Comparison of ENCODE assay signal across 22 cellular contexts in the genomic region with DNA sequence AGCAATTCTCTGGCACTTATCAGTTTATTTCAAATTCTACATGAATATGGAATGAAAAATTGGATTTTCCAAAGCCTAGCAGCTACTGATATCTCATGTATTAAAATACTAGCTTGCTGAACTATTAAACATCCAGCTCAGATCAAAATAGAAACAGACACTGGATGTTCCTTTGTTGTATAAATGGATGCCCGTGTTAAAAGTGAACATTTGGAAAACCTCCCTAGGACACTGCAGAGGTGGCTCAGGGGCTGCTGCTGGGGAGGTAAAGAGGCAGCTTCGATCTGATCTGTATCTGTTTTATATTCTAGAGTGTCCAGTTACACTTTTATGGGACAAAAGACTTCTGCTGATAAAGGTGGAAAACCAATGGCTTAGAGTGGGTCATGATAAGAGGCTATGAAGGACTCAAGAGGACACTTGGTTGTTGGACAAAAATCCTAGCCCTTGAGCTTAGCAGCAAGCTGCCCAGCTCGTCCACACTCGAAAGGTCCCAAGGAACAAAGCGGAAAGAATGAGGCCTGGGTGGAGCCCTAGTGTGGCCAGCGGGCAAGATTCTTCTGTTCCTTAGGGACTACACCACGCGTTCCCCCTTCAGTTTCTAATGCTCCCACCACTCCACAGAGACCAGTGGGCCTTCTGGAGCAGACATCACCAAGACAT. TPM values are rescaled to one million over a fixed set of nuclear protein-coding genes. Genes with fewer than 3 reads are reported as not detected.
DNase-seq lines count a peak whose midpoint lies in the region; ATAC-seq and TF ChIP-seq lines count a peak whose summit lies in the region.
"Had no signal": no experiment of that assay in that cellular context is flagged by ENCODE, and none has a peak within 500 bp of the region (broad histone marks: within the 10 kb centered on the region; RNA-seq: fewer than 3 reads in every experiment).

No MANE protein-coding gene starts in this region.

- H3K27me3 Mint-ChIP-seq in IgD-negative memory B cell: no peaks in the 10 kb centered on the region
- H3K27me3 Mint-ChIP-seq in central memory CD8-positive, alpha-beta T cell: no peaks in the 10 kb centered on the region
- no peaks in the 10 kb centered on the region for H3K27me3 Mint-ChIP-seq in stimulated activated memory B cell treated with anti-CD40 and anti-IgM and Interleukin-4, amounts not matched to agents 10 μg/mL and 1 μg/mL and 100 μg/mL, for 72 hours
- no peaks in the 10 kb centered on the region for H3K27me3 Mint-ChIP-seq in activated CD4-positive, alpha-beta T cell treated with anti-CD3 and anti-CD28 coated beads, Interleukin-2, amount 10 ng/mL, durations not matched to agents 7 days and 5 days
- H3K27me3 Mint-ChIP-seq in activated CD8-positive, alpha-beta T cell treated with anti-CD3 and anti-CD28 coated beads for 36 hours: no peaks in the 10 kb centered on the region
- H3K27me3 Mint-ChIP-seq: natural killer cell treated with Interleukin-12 subunit alpha and Interleukin-12 subunit beta and Interleukin-15 and Interleukin-18, amount 100 ng/mL, for 72 hours had no signal

- H3K36me3 Mint-ChIP-seq in IgD-negative memory B cell: peaks cover 10% of the 10 kb centered on the region
- H3K36me3 Mint-ChIP-seq in central memory CD8-positive, alpha-beta T cell (ENCODE audit: insufficient read depth): peaks cover 44% of the 10 kb centered on the region
- H3K36me3 Mint-ChIP-seq in stimulated activated memory B cell treated with anti-CD40 and anti-IgM and Interleukin-4, amounts not matched to agents 10 μg/mL and 1 μg/mL and 100 μg/mL, for 72 hours: peaks cover 28% of the 10 kb centered on the region
- peaks cover 55% of the 10 kb centered on the region for H3K36me3 Mint-ChIP-seq in activated CD4-positive, alpha-beta T cell treated with anti-CD3 and anti-CD28 coated beads, Interleukin-2, amount 10 ng/mL, durations not matched to agents 7 days and 5 days (ENCODE audit: low read depth)
- H3K36me3 Mint-ChIP-seq in activated CD8-positive, alpha-beta T cell treated with anti-CD3 and anti-CD28 coated beads for 36 hours (ENCODE audit: low read depth): peaks cover 54% of the 10 kb centered on the region

- no peak overlapping the region for H3K4me3 Mint-ChIP-seq in IgD-negative memory B cell
- H3K4me3 Mint-ChIP-seq in central memory CD8-positive, alpha-beta T cell: no peak overlapping the region
- H3K4me3 Mint-ChIP-seq in stimulated activated memory B cell treated with anti-CD40 and anti-IgM and Interleukin-4, amounts not matched to agents 10 μg/mL and 1 μg/mL and 100 μg/mL, for 72 hours: no peak overlapping the region
- no peak overlapping the region for H3K4me3 Mint-ChIP-seq in activated CD4-positive, alpha-beta T cell treated with anti-CD3 and anti-CD28 coated beads, Interleukin-2, amount 10 ng/mL, durations not matched to agents 7 days and 5 days
- no peak overlapping the region for H3K4me3 Mint-ChIP-seq in activated CD8-positive, alpha-beta T cell treated with anti-CD3 and anti-CD28 coated beads for 36 hours
- H3K4me3 Mint-ChIP-seq: activated CD8-positive, alpha-beta T cell treated with anti-CD3 and anti-CD28 coated beads, Interleukin-2, amount 10 ng/mL, durations not matched to agents 7 days and 5 days; mesothelial cell of epicardium; natural killer cell treated with Interleukin-12 subunit alpha and Interleukin-12 subunit beta and Interleukin-15 and Interleukin-18, amount 100 ng/mL, for 72 hours had no signal

- no peaks in the 10 kb centered on the region for H3K9me3 Mint-ChIP-seq in IgD-negative memory B cell
- no peaks in the 10 kb centered on the region for H3K9me3 Mint-ChIP-seq in central memory CD8-positive, alpha-beta T cell
- H3K9me3 Mint-ChIP-seq in stimulated activated memory B cell treated with anti-CD40 and anti-IgM and Interleukin-4, amounts not matched to agents 10 μg/mL and 1 μg/mL and 100 μg/mL, for 72 hours: no peaks in the 10 kb centered on the region
- H3K9me3 Mint-ChIP-seq in activated CD4-positive, alpha-beta T cell treated with anti-CD3 and anti-CD28 coated beads, Interleukin-2, amount 10 ng/mL, durations not matched to agents 7 days and 5 days: no peaks in the 10 kb centered on the region
- H3K9me3 Mint-ChIP-seq in activated CD8-positive, alpha-beta T cell treated with anti-CD3 and anti-CD28 coated beads for 36 hours: no peaks in the 10 kb centered on the region
- H3K9me3 Mint-ChIP-seq: mesothelial cell of epicardium; natural killer cell treated with Interleukin-12 subunit alpha and Interleukin-12 subunit beta and Interleukin-15 and Interleukin-18, amount 100 ng/mL, for 72 hours had no signal

- POLR2A ChIA-PET in activated CD4-positive, alpha-beta T cell treated with anti-CD3 and anti-CD28 coated beads, Interleukin-2, amount 10 ng/mL, durations not matched to agents 7 days and 5 days (lab: Charles Lee): no interaction called here
- POLR2A ChIA-PET in activated CD8-positive, alpha-beta T cell treated with anti-CD3 and anti-CD28 coated beads for 36 hours (lab: Charles Lee): interaction anchor here (1.0 to 1.2 kb wide), 3 partner anchors 9 to 287 kb away, joined by 3 to 5 read pairs (median 3); no protein-coding TSS in a partner anchor

- DNase-seq in Right ventricle myocardium superior (no peak), left cardiac atrium (no peak), activated gamma-delta T cell (lab: John Stamatoyannopoulos, UW) (no peak)
- no peak for DNase-seq in central memory CD8-positive, alpha-beta T cell (ENCODE audit: low spot score in 2 of 2)
- no peak for DNase-seq in activated CD4-positive, alpha-beta T cell treated with anti-CD3 and anti-CD28 coated beads, Interleukin-2, amount 10 ng/mL, durations not matched to agents 7 days and 5 days
- no peak for DNase-seq in activated CD8-positive, alpha-beta T cell treated with anti-CD3 and anti-CD28 coated beads for 36 hours
- DNase-seq: activated CD8-positive, alpha-beta T cell treated with anti-CD3 and anti-CD28 coated beads, Interleukin-2, amount 10 ng/mL, durations not matched to agents 7 days and 5 days; activated T-cell treated with anti-CD3 and anti-CD28 coated beads, Interleukin-2, amount 50 U/mL, for 1 hour; dorsolateral prefrontal cortex; GDM1; H7; MG63; NCI-H1436; RPMI8226; SK-N-SH; stimulated activated CD8-positive, alpha-beta memory T cell treated with anti-CD3 and anti-CD28 coated beads, Interleukin-4, amount 100 ng/mL, for 48 hours; substantia nigra; uterus had no signal

- TF ChIP-seq CTCF in activated CD8-positive, alpha-beta T cell treated with anti-CD3 and anti-CD28 coated beads for 36 hours (IDR thresholded peaks at IDR 0.05): no peak

- peak overlapping the region in 2 of 3 donors; percentile 6 to 50 for H3K27ac Mint-ChIP-seq in IgD-negative memory B cell
- H3K27ac Mint-ChIP-seq in central memory CD8-positive, alpha-beta T cell (ENCODE audit: low read depth): peak overlapping the region; percentile 54
- peak overlapping the region; percentile 31 for H3K27ac Mint-ChIP-seq in stimulated activated memory B cell treated with anti-CD40 and anti-IgM and Interleukin-4, amounts not matched to agents 10 μg/mL and 1 μg/mL and 100 μg/mL, for 72 hours
- no peak overlapping the region for H3K27ac Mint-ChIP-seq in activated CD4-positive, alpha-beta T cell treated with anti-CD3 and anti-CD28 coated beads, Interleukin-2, amount 10 ng/mL, durations not matched to agents 7 days and 5 days
- no peak overlapping the region for H3K27ac Mint-ChIP-seq in activated CD8-positive, alpha-beta T cell treated with anti-CD3 and anti-CD28 coated beads for 36 hours
- H3K27ac Mint-ChIP-seq: activated CD8-positive, alpha-beta T cell treated with anti-CD3 and anti-CD28 coated beads, Interleukin-2, amount 10 ng/mL, durations not matched to agents 7 days and 5 days had no signal

- CTCF ChIA-PET in activated CD4-positive, alpha-beta T cell treated with anti-CD3 and anti-CD28 coated beads, Interleukin-2, amount 10 ng/mL, durations not matched to agents 7 days and 5 days (lab: Charles Lee): interaction anchor here (1.6 to 1.7 kb wide), 2 partner anchors 10 to 286 kb away, joined by 6 to 7 read pairs; no protein-coding TSS in a partner anchor
- CTCF ChIA-PET in activated CD8-positive, alpha-beta T cell treated with anti-CD3 and anti-CD28 coated beads for 36 hours (lab: Charles Lee): interaction anchor here (0.8 to 2.3 kb wide), 6 partner anchors 9 to 287 kb away, joined by 3 to 25 read pairs (median 5); a partner anchor contains a TSS

- intact Hi-C loops in Right ventricle myocardium superior (cut with DNase I): loop anchor here (10.0 kb wide), 1 partner anchor 285 kb away; no protein-coding TSS in a partner anchor
- intact Hi-C loops in left cardiac atrium (cut with DNase I): loop anchor here (5.0 to 10.0 kb wide), 3 partner anchors 288 to 525 kb away; no protein-coding TSS in a partner anchor
- intact Hi-C loops in activated CD8-positive, alpha-beta T cell treated with anti-CD3 and anti-CD28 coated beads for 36 hours (cut with micrococcal nuclease): no loop called here

- peaks cover 29 to 45% (median 42%) of the 10 kb centered on the region in 3 donors for H3K4me1 Mint-ChIP-seq in IgD-negative memory B cell
- H3K4me1 Mint-ChIP-seq in central memory CD8-positive, alpha-beta T cell: peaks cover 54% of the 10 kb centered on the region
- H3K4me1 Mint-ChIP-seq in stimulated activated memory B cell treated with anti-CD40 and anti-IgM and Interleukin-4, amounts not matched to agents 10 μg/mL and 1 μg/mL and 100 μg/mL, for 72 hours: peaks cover 60% of the 10 kb centered on the region
- peaks cover 68% of the 10 kb centered on the region for H3K4me1 Mint-ChIP-seq in activated CD4-positive, alpha-beta T cell treated with anti-CD3 and anti-CD28 coated beads, Interleukin-2, amount 10 ng/mL, durations not matched to agents 7 days and 5 days
- H3K4me1 Mint-ChIP-seq in activated CD8-positive, alpha-beta T cell treated with anti-CD3 and anti-CD28 coated beads for 36 hours (ENCODE audit: low read depth): peaks cover 58% of the 10 kb centered on the region

- peak; percentile 43 for ATAC-seq in Right ventricle myocardium superior (ENCODE audit: poor library complexity)
- ATAC-seq in left cardiac atrium: no peak
- ATAC-seq in central memory CD8-positive, alpha-beta T cell (replicated peaks; ENCODE audit: extremely low read depth, poor library complexity, severe bottlenecking): no peak
- ATAC-seq in stimulated activated memory B cell treated with anti-CD40 and anti-IgM and Interleukin-4, amounts not matched to agents 10 μg/mL and 1 μg/mL and 100 μg/mL, for 72 hours: no peak
- ATAC-seq in activated CD8-positive, alpha-beta T cell treated with anti-CD3 and anti-CD28 coated beads for 36 hours: no peak
- ATAC-seq: activated CD8-positive, alpha-beta T cell treated with anti-CD3 and anti-CD28 coated beads, Interleukin-2, amount 10 ng/mL, durations not matched to agents 7 days and 5 days; natural killer cell treated with Interleukin-12 subunit alpha and Interleukin-12 subunit beta and Interleukin-15 and Interleukin-18, amount 100 ng/mL, for 72 hours had no signal

RNA-seq across cellular contexts. Expression of a gene that starts 9.9 kb away (rescaled TPM):
- total RNA-seq in Right ventricle myocardium superior (12.5 TPM), left cardiac atrium (10 to 100 TPM; 17.3 to 19.4 TPM)
- polyA plus RNA-seq in IgD-negative memory B cell: 21.9 TPM
- 10 to 100 TPM; 34.0 to 34.3 TPM for total RNA-seq in activated CD4-positive, alpha-beta T cell treated with anti-CD3 and anti-CD28 coated beads, Interleukin-2, amount 10 ng/mL, durations not matched to agents 7 days and 5 days
- total RNA-seq in activated CD8-positive, alpha-beta T cell treated with anti-CD3 and anti-CD28 coated beads for 36 hours: 10 to 100 TPM; 15.8 to 16.5 TPM

RNA-seq across cellular contexts. Expression of a gene that starts 21.1 kb away (rescaled TPM):
- total RNA-seq in Right ventricle myocardium superior (6.1 TPM), left cardiac atrium (10 to 100 TPM in 1 of 2 donors, 1 to 10 TPM in 1; 9.2 to 19.5 TPM)
- 4.6 TPM for polyA plus RNA-seq in IgD-negative memory B cell
- total RNA-seq in activated CD4-positive, alpha-beta T cell treated with anti-CD3 and anti-CD28 coated beads, Interleukin-2, amount 10 ng/mL, durations not matched to agents 7 days and 5 days: 10 to 100 TPM; 28.6 to 34.2 TPM
- 10 to 100 TPM; 19.3 to 20.1 TPM for total RNA-seq in activated CD8-positive, alpha-beta T cell treated with anti-CD3 and anti-CD28 coated beads for 36 hours

Comparison
In these comparisons a context has a peak if more than half of its experiments do, and no peak if none do; other contexts are left out.
1. H3K27ac Mint-ChIP-seq: peak in IgD-negative memory B cell (2 of 3), central memory CD8-positive, alpha-beta T cell (single experiment) and stimulated activated memory B cell treated with anti-CD40 and anti-IgM and Interleukin-4, amounts not matched to agents 10 μg/mL and 1 μg/mL and 100 μg/mL, for 72 hours (single experiment); none in activated CD4-positive, alpha-beta T cell treated with anti-CD3 and anti-CD28 coated beads, Interleukin-2, amount 10 ng/mL, durations not matched to agents 7 days and 5 days (single experiment) and activated CD8-positive, alpha-beta T cell treated with anti-CD3 and anti-CD28 coated beads for 36 hours (single experiment).